ENCODE assay signal across 8 cellular contexts in the genomic region with DNA sequence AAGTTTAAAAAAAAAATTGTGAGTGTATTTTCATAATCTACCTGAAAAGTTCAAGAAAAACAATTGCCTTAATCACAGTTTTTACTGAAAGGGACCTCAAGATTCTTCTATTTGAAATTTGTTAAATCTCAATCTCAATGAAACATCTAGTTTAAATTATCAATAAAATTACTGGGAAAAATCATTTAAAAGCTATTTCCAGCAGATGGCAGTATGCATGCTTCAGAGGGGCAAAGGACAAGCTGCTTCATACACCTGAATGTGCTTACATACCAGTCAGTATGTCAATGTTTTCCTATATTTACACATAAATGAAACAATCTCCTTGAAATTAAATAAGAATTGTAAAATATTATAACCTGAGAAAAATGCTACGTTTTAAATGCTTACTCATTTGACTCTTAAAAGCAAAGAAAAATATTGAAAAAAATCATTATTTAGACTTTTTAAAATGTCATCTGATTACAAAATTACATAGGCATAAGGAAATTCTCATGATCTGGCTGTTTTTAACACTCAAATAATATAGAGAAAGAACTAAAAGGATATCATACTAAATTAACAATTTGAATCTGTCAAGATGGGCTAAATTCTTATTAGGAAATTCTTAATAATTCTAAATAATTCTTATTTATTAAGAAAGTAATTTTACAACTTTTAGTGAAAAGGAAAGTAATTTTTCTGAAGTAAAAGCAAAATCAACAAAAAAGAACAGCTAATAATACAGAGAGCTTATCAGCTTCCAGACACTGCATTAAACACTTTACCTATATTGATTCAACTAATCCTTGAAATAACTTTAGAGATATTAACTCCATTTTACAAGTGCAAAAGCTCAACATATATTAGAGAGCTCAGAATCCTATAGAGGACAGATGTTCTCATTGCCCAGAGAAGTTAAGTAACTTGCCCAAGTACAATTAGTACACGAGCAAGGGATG.
DNase-seq lines count a peak whose midpoint lies in the region; ATAC-seq and TF ChIP-seq lines count a peak whose summit lies in the region.

No MANE protein-coding gene starts in this region.

- H3K9me3 ChIP-seq in MM.1S (replicated peaks; ENCODE audit: insufficient read depth, low read length), result no peaks in the 10 kb centered on the region

- no peaks in the 10 kb centered on the region for H3K4me1 ChIP-seq in MM.1S (ENCODE audit: low read length)

- DNase-seq in GM12864 (ENCODE audit: low read depth) (peak; percentile 4), MM.1S (peak; percentile 33), amniotic epithelial cell (ENCODE audit: low read depth) (peak; percentile 43), kidney epithelial cell (ENCODE audit: low read depth) (no peak)
- no peak for DNase-seq in activated CD8-positive, alpha-beta memory T cell treated with anti-CD3 and anti-CD28 coated beads, Interleukin-2, amount 50 U/mL, for 4 hours

- no peaks in the 10 kb centered on the region for H3K36me3 ChIP-seq in MM.1S (replicated peaks; ENCODE audit: insufficient read depth, low read length)
- no peaks in the 10 kb centered on the region for H3K36me3 ChIP-seq in kidney epithelial cell (ENCODE audit: control insufficient read depth, insufficient read depth, low read length)

- H3K4me3 ChIP-seq in GM12864 (ENCODE audit: low read depth, low read length) (no peak overlapping the region), MM.1S (ENCODE audit: low read length) (no peak overlapping the region), kidney epithelial cell (ENCODE audit: low read depth, low read length) (no peak overlapping the region)

- no peaks in the 10 kb centered on the region for H3F3A ChIP-seq in MM.1S (ENCODE audit: insufficient read depth, low read length)

- ATAC-seq in GM18520 (IDR thresholded peaks at IDR 0.05; ENCODE audit: unreplicated experiment) (no peak), GM21381 (IDR thresholded peaks at IDR 0.05; ENCODE audit: unreplicated experiment) (no peak), HG03095 (IDR thresholded peaks at IDR 0.05; ENCODE audit: unreplicated experiment) (no peak)

- no peaks in the 10 kb centered on the region for H3K9me2 ChIP-seq in MM.1S (replicated peaks; ENCODE audit: insufficient read depth, low read length)

- H3K27me3 ChIP-seq in MM.1S (replicated peaks; ENCODE audit: insufficient read depth, low read length), result no peaks in the 10 kb centered on the region
- H3K27me3 ChIP-seq in kidney epithelial cell (ENCODE audit: control insufficient read depth, insufficient read depth, low read length), result no peaks in the 10 kb centered on the region

- peak; percentile 40 for TF ChIP-seq CTCF in GM12864 (IDR thresholded peaks at IDR 0.05; ENCODE audit: low read depth, low read length, missing control alignments)
- peak; percentile 60 for TF ChIP-seq CTCF in MM.1S (IDR thresholded peaks at IDR 0.05; ENCODE audit: low read length)
- TF ChIP-seq CTCF in kidney epithelial cell (IDR thresholded peaks at IDR 0.05; ENCODE audit: insufficient read depth, low read length, poor library complexity, severe bottlenecking), result peak; percentile 62

- H3K27ac ChIP-seq in MM.1S (ENCODE audit: low read length), result no peak overlapping the region

- no peaks in the 10 kb centered on the region for H3K79me2 ChIP-seq in MM.1S (ENCODE audit: low read length)

- H3K9ac ChIP-seq in MM.1S (ENCODE audit: low read length), result no peak overlapping the region

- no peaks in the 10 kb centered on the region for H4K20me1 ChIP-seq in MM.1S (ENCODE audit: insufficient read depth, low read length)

- no peak overlapping the region for H2AFZ ChIP-seq in MM.1S (ENCODE audit: low read length)

- H3K4me2 ChIP-seq in MM.1S (ENCODE audit: low read depth, low read length), result no peak overlapping the region

Comparison
In these comparisons a context has a peak if more than half of its experiments do, and no peak if none do; other contexts are left out.
1. DNase-seq: peak in GM12864 (single experiment), MM.1S (single experiment) and amniotic epithelial cell (single experiment); none in kidney epithelial cell (single experiment) and activated CD8-positive, alpha-beta memory T cell treated with anti-CD3 and anti-CD28 coated beads, Interleukin-2, amount 50 U/mL, for 4 hours (single experiment).
2. Peak in every context shown above with its lines, with median percentiles within 50 percentile points of each other: CTCF ChIP-seq.